Comparison of ENCODE assay signal across 19 cellular contexts in genomic region chr16:85256190-85256739, GRCh38.
A peak's percentile ranks its signal among the peaks of the same experiment; 100 is the strongest.
DNase-seq lines count a peak whose midpoint lies in the region; ATAC-seq and TF ChIP-seq lines count a peak whose summit lies in the region.
"Had no signal": no experiment of that assay in that cellular context is flagged by ENCODE, and none has a peak within 500 bp of the region (broad histone marks: within the 10 kb centered on the region; RNA-seq: fewer than 3 reads in every experiment).

No MANE protein-coding gene starts in this region.

- POLR2A ChIA-PET in OCI-LY7 (lab: Charles Lee) = interaction anchor here (0.8 kb wide), 1 partner anchor 19 kb away, joined by 3 read pairs; no protein-coding TSS in a partner anchor

- peaks cover 11% of the 10 kb centered on the region for H3K9me3 Mint-ChIP-seq in glutamatergic neuron (ENCODE audit: unreplicated experiment)
- H3K9me3 Mint-ChIP-seq: CD4-positive, alpha-beta T cell; GM23338 had no signal

- 75 to 85% (median 78%) methylated on average over 17 to 18 of the region's 18 CpGs for WGBS in heart left ventricle, 4 donors

- no peak overlapping the region for H3K4me3 Mint-ChIP-seq in glutamatergic neuron (ENCODE audit: unreplicated experiment)
- H3K4me3 Mint-ChIP-seq: CD4-positive, alpha-beta T cell; GM23338; IgD-negative memory B cell had no signal

- H3K4me3 ChIP-seq in heart left ventricle (no peak overlapping the region), OCI-LY7 (ENCODE audit: low read depth, low read length, poor library complexity, severe bottlenecking) (no peak overlapping the region), ascending aorta (no peak overlapping the region)
- H3K4me3 ChIP-seq: GM23338, Peyer's patch, SJSA1 had no signal

- H3K9me3 ChIP-seq in heart left ventricle = no peaks in the 10 kb centered on the region
- H3K9me3 ChIP-seq in OCI-LY7 (ENCODE audit: low read length) = no peaks in the 10 kb centered on the region
- H3K9me3 ChIP-seq in ascending aorta = no peaks in the 10 kb centered on the region
- H3K9me3 ChIP-seq: BE2C, Peyer's patch, SJSA1 had no signal

- peak overlapping the region; percentile 30; the same call in 1 of the 2 replicates for H3K4me2 ChIP-seq in OCI-LY7 (ENCODE audit: low read length)
- H3K4me2 ChIP-seq: GM23338 had no signal

- TF ChIP-seq CTCF in heart left ventricle (IDR thresholded peaks at IDR 0.05) (no peak), OCI-LY7 (conservative IDR thresholded peaks at IDR 0.05; ENCODE audit: low read length) (no peak), glutamatergic neuron (IDR thresholded peaks at IDR 0.05; ENCODE audit: partially characterized antibody, unreplicated experiment) (no peak), ascending aorta (IDR thresholded peaks at IDR 0.05) (no peak)

- peaks cover 23% of the 10 kb centered on the region for H3K4me1 Mint-ChIP-seq in glutamatergic neuron (ENCODE audit: low read depth, unreplicated experiment)

- H3K27me3 ChIP-seq in heart left ventricle (peaks cover 0 to 8% (median 0%) of the 10 kb centered on the region in 9 donors), ascending aorta (no peaks in the 10 kb centered on the region)
- H3K27me3 ChIP-seq: BE2C, Peyer's patch, SJSA1 had no signal

- H4K20me1 ChIP-seq in OCI-LY7 (ENCODE audit: insufficient read depth, low read length) = no peaks in the 10 kb centered on the region

- H3K36me3 Mint-ChIP-seq in glutamatergic neuron (ENCODE audit: unreplicated experiment) = no peaks in the 10 kb centered on the region
- H3K36me3 Mint-ChIP-seq: IgD-negative memory B cell had no signal

- no peak overlapping the region for H3K27ac ChIP-seq in heart left ventricle
- H3K27ac ChIP-seq in OCI-LY7 (ENCODE audit: low read depth, low read length, poor library complexity, severe bottlenecking) = no peak overlapping the region
- no peak overlapping the region for H3K27ac ChIP-seq in ascending aorta
- H3K27ac ChIP-seq: Peyer's patch, SJSA1 had no signal

- H3K79me2 ChIP-seq in OCI-LY7 (ENCODE audit: insufficient read depth, low read depth, low read length) = no peaks in the 10 kb centered on the region

- DNase-seq in Right ventricle myocardium superior (peak; percentile 41), heart left ventricle (no peak), OCI-LY7 (ENCODE audit: low spot score) (peak; percentile 51), glutamatergic neuron (no peak), ascending aorta (ENCODE audit: low spot score in 2 of 2) (no peak), NCI-H1417 treated with DMSO at 0.1 percent for 48 hours (lab: John Stamatoyannopoulos, UW) (no peak)
- DNase-seq: BE2C; CD4-positive, alpha-beta T cell; COR-L47; Kasumi-1; NCI-H187; NCI-H2107; NCI-H748 treated with DMSO at 0.1 percent for 48 hours; Peyer's patch had no signal

- H3K4me1 ChIP-seq in heart left ventricle (no peaks in the 10 kb centered on the region), OCI-LY7 (ENCODE audit: insufficient read depth, low read length, poor library complexity, severe bottlenecking) (peaks cover 63% of the 10 kb centered on the region), ascending aorta (no peaks in the 10 kb centered on the region)
- H3K4me1 ChIP-seq: Peyer's patch had no signal

- intact Hi-C loops in Right ventricle myocardium superior (cut with DNase I) = no loop called here
- intact Hi-C loops in heart left ventricle (cut with DNase I) = no loop called here
- intact Hi-C loops in OCI-LY7 (cut with micrococcal nuclease; ENCODE audit: unreplicated experiment) = no loop called here
- intact Hi-C loops in ascending aorta (cut with DNase I) = no loop called here

- no peak for TF ChIP-seq POLR2A in heart left ventricle (IDR thresholded peaks at IDR 0.05)

- peak overlapping the region; percentile 20 for H3K27ac Mint-ChIP-seq in glutamatergic neuron (ENCODE audit: unreplicated experiment)
- H3K27ac Mint-ChIP-seq: CD4-positive, alpha-beta T cell; GM23338; IgD-negative memory B cell had no signal

- no peak for ATAC-seq in Right ventricle myocardium superior (ENCODE audit: poor library complexity)
- ATAC-seq in heart left ventricle = no peak
- ATAC-seq in GM19328 (IDR thresholded peaks at IDR 0.05; ENCODE audit: unreplicated experiment) = no peak
- ATAC-seq: GM23338, HCT116 had no signal

- H3K27me3 Mint-ChIP-seq in glutamatergic neuron (ENCODE audit: unreplicated experiment) = peaks cover 29% of the 10 kb centered on the region

- no peaks in the 10 kb centered on the region for H3K9me2 ChIP-seq in OCI-LY7 (ENCODE audit: insufficient read depth, low read length)

- H2AFZ ChIP-seq in OCI-LY7 (ENCODE audit: low read length) = no peak overlapping the region; the same call in 1 of the 2 replicates
- H2AFZ ChIP-seq: GM23338 had no signal

- H3K36me3 ChIP-seq in heart left ventricle (no peaks in the 10 kb centered on the region), OCI-LY7 (ENCODE audit: insufficient read depth, low read length) (no peaks in the 10 kb centered on the region), ascending aorta (no peaks in the 10 kb centered on the region)
- H3K36me3 ChIP-seq: Peyer's patch, SJSA1 had no signal

- BruUV-seq in OCI-LY7 (replicated peaks; lab: Mats Ljungman, UMichigan) = no TSS peak

- CTCF ChIA-PET in OCI-LY7 (lab: Charles Lee; ENCODE audit: unreplicated experiment) = interaction anchor here (0.6 kb wide), 1 partner anchor 110 kb away, joined by 6 read pairs; no protein-coding TSS in a partner anchor

Comparison
In these comparisons a context has a peak if more than half of its experiments do, and no peak if none do; other contexts are left out.
1. DNase-seq: peak in Right ventricle myocardium superior (single experiment) and OCI-LY7 (single experiment); none in heart left ventricle (0 of 5), glutamatergic neuron (single experiment), ascending aorta (0 of 2) and NCI-H1417 treated with DMSO at 0.1 percent for 48 hours (single experiment).